8 cellular contexts compared by ENCODE assay signal in the genomic region with DNA sequence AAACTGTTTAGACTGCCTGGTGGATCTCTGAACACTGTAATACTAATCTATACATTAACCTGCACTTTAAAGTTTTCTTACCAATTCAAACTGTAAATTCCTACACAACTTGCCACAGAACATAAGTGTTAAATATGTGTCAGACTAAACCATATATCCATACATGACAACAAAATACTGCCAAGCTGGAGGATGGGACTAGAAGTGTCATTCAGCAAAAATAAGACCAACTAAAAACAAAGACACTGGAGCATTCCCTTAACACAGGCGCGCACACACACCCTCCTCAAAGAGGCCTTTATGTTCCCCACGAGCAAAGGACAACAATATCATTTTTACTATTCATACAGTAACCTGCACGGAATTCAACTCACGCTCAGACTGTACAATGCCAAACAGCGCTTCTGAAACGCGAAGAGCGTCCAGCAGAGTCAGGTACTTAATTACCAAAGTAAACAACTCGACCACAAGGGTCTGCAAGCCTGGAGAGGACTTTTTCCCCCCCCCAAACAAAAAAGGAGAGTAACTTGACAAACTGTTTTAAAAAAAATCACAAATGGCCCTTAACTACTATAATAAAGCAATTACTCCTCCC. TPM values are rescaled to one million over a fixed set of nuclear protein-coding genes. Genes with fewer than 3 reads are reported as not detected.
DNase-seq lines count a peak whose midpoint lies in the region; ATAC-seq and TF ChIP-seq lines count a peak whose summit lies in the region.

No MANE protein-coding gene starts in this region.

- H3K4me3 ChIP-seq in RWPE2 (ENCODE audit: severe bottlenecking), result peak overlapping the region; percentile 100
- H3K4me3 ChIP-seq in esophagus muscularis mucosa, result peak overlapping the region; percentile 78 to 99 (median 96)
- H3K4me3 ChIP-seq in parathyroid adenoma (ENCODE audit: low read depth, low read length), result peak overlapping the region; percentile 78

- H3K4me1 ChIP-seq in RWPE2 (ENCODE audit: insufficient read depth, poor library complexity, severe bottlenecking) (peaks cover 10% of the 10 kb centered on the region), esophagus muscularis mucosa (peaks cover 17 to 30% (median 26%) of the 10 kb centered on the region in 4 donors), parathyroid adenoma (peaks cover 4% of the 10 kb centered on the region)

- peaks cover 4% of the 10 kb centered on the region for H3K36me3 Mint-ChIP-seq in T-helper 1 cell treated with Interleukin-12 subunit alpha and Interleukin-12 subunit beta and Interleukin-4 antibody, amounts not matched to agents 30 μg/mL and 1 μg/mL, for 36 hours (ENCODE audit: low read depth)

- peak overlapping the region; percentile 95 for H3K4me3 Mint-ChIP-seq in T-helper 1 cell treated with Interleukin-12 subunit alpha and Interleukin-12 subunit beta and Interleukin-4 antibody, amounts not matched to agents 30 μg/mL and 1 μg/mL, for 36 hours

- TF ChIP-seq CTCF in RWPE2 (IDR thresholded peaks at IDR 0.05; ENCODE audit: poor library complexity, severe bottlenecking), result no peak
- TF ChIP-seq CTCF in esophagus muscularis mucosa (IDR thresholded peaks at IDR 0.05), result no peak
- TF ChIP-seq CTCF in parathyroid adenoma (IDR thresholded peaks at IDR 0.05), result no peak

- H3K36me3 ChIP-seq in RWPE2 (ENCODE audit: low read depth), result no peaks in the 10 kb centered on the region
- no peaks in the 10 kb centered on the region for H3K36me3 ChIP-seq in esophagus muscularis mucosa
- H3K36me3 ChIP-seq in parathyroid adenoma (ENCODE audit: control insufficient read depth, insufficient read depth, low read length), result no peaks in the 10 kb centered on the region

- no peaks in the 10 kb centered on the region for H3K9me3 Mint-ChIP-seq in T-helper 1 cell treated with Interleukin-12 subunit alpha and Interleukin-12 subunit beta and Interleukin-4 antibody, amounts not matched to agents 30 μg/mL and 1 μg/mL, for 36 hours

- peak overlapping the region; percentile 77 for H3K27ac Mint-ChIP-seq in T-helper 1 cell treated with Interleukin-12 subunit alpha and Interleukin-12 subunit beta and Interleukin-4 antibody, amounts not matched to agents 30 μg/mL and 1 μg/mL, for 36 hours

- TF ChIP-seq EP300 in esophagus muscularis mucosa (IDR thresholded peaks at IDR 0.05), result no peak

- peak overlapping the region; percentile 96 for H3K4me2 ChIP-seq in parathyroid adenoma (ENCODE audit: low read length)

- TF ChIP-seq POLR2A in esophagus muscularis mucosa (IDR thresholded peaks at IDR 0.05; ENCODE audit: low read depth), result no peak

- intact Hi-C loops in esophagus muscularis mucosa (cut with DNase I), result no loop called here

- H3K79me2 ChIP-seq in parathyroid adenoma, result peaks cover 23% of the 10 kb centered on the region

- H2AFZ ChIP-seq in parathyroid adenoma, result peak overlapping the region; percentile 74

- peaks cover 28% of the 10 kb centered on the region for H3K4me1 Mint-ChIP-seq in T-helper 1 cell treated with Interleukin-12 subunit alpha and Interleukin-12 subunit beta and Interleukin-4 antibody, amounts not matched to agents 30 μg/mL and 1 μg/mL, for 36 hours (ENCODE audit: low read depth)

- H3K9me3 ChIP-seq in RWPE2 (ENCODE audit: severe bottlenecking), result no peaks in the 10 kb centered on the region
- no peaks in the 10 kb centered on the region for H3K9me3 ChIP-seq in esophagus muscularis mucosa
- no peaks in the 10 kb centered on the region for H3K9me3 ChIP-seq in parathyroid adenoma (ENCODE audit: control insufficient read depth, low read length)

- WGBS in esophagus muscularis mucosa, result 5% methylated on average over 10 of the region's 10 CpGs

- no peak overlapping the region for H3K9ac ChIP-seq in parathyroid adenoma

- ATAC-seq in RWPE2 (ENCODE audit: low read depth) (peak; percentile 22; the same call in 2 of the 3 replicates), GM21390 (IDR thresholded peaks at IDR 0.05; ENCODE audit: unreplicated experiment) (no peak)

- no peaks in the 10 kb centered on the region for H3K27me3 Mint-ChIP-seq in T-helper 1 cell treated with Interleukin-12 subunit alpha and Interleukin-12 subunit beta and Interleukin-4 antibody, amounts not matched to agents 30 μg/mL and 1 μg/mL, for 36 hours (ENCODE audit: low read depth)

- no peak overlapping the region for H3K27ac ChIP-seq in RWPE2 (ENCODE audit: poor library complexity, severe bottlenecking)
- peak overlapping the region; percentile 87 to 94 (median 91) for H3K27ac ChIP-seq in esophagus muscularis mucosa (replicated peaks in 1 of 4)
- no peak overlapping the region for H3K27ac ChIP-seq in parathyroid adenoma

- no peak for DNase-seq in T-helper 1 cell
- DNase-seq in RWPE2 (ENCODE audit: low spot score), result no peak
- no peak for DNase-seq in esophagus muscularis mucosa (ENCODE audit: extremely low spot score)
- no peak for DNase-seq in COLO829 (ENCODE audit: low spot score)
- DNase-seq in stimulated activated CD4-positive, alpha-beta T cell treated with anti-CD3 and anti-CD28 coated beads, Interleukin-4, amount 100 ng/mL, for 1 hour, result no peak

- H3K27me3 ChIP-seq in RWPE2 (ENCODE audit: insufficient read depth, poor library complexity, severe bottlenecking) (no peaks in the 10 kb centered on the region), esophagus muscularis mucosa (no peaks in the 10 kb centered on the region), parathyroid adenoma (ENCODE audit: control insufficient read depth, insufficient read depth, low read length) (no peaks in the 10 kb centered on the region)

RNA-seq across cellular contexts. Expression of gene DCUN1D1, which starts 1.1 kb away (rescaled TPM):
- total RNA-seq in esophagus muscularis mucosa, result 10 to 100 TPM; 31.1 to 41.1 (median 34.0) TPM

Comparison
In these comparisons a context has a peak if more than half of its experiments do, and no peak if none do; other contexts are left out.
1. H3K27ac ChIP-seq: peak in esophagus muscularis mucosa (4 of 4); none in RWPE2 (single experiment) and parathyroid adenoma (single experiment).
2. Peak in every context shown above with its lines, with median percentiles within 50 percentile points of each other: H3K4me3 ChIP-seq.